In the genomic region with DNA sequence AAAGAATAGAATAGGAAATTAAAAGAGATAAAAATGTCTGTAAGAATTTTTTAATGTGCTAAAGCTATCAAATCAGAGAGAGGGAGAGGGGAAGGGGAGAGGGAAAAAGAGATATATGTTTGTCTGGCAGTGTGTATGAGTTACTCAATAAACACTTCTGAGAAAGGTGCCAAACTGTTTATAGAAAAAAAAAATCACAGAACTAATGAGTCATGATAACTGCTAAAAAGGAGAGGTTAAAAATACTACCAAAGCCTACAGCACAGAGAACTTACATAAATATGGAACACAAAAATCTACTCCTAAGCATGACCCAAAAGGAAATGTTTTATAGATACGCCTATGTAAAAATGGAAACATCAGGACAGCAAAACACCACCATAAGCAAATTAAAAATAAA, we compare ENCODE assay signal across 14 cellular contexts. TPM values are rescaled to one million over a fixed set of nuclear protein-coding genes. Genes with fewer than 3 reads are reported as not detected.
DNase-seq lines count a peak whose midpoint lies in the region; ATAC-seq, FAIRE-seq and TF ChIP-seq lines count a peak whose summit lies in the region.
"Had no signal": no experiment of that assay in that cellular context is flagged by ENCODE, and none has a peak within 500 bp of the region (broad histone marks: within the 10 kb centered on the region; RNA-seq: fewer than 3 reads in every experiment).

No MANE protein-coding gene starts in this region.

- H3K14ac ChIP-seq in IMR-90 (replicated peaks; ENCODE audit: low read depth, low read length) (no peak overlapping the region), neuronal stem cell (ENCODE audit: low read length) (no peak overlapping the region)

- H3K9me3 Mint-ChIP-seq in naive thymus-derived CD8-positive, alpha-beta T cell: no peaks in the 10 kb centered on the region

- H3K36me3 Mint-ChIP-seq in naive thymus-derived CD8-positive, alpha-beta T cell: peaks cover 0 to 47% (median 9%) of the 10 kb centered on the region in 3 donors

- H4K5ac ChIP-seq in IMR-90 (ENCODE audit: low read depth, low read length): no peak overlapping the region

- TF ChIP-seq CTCF in IMR-90 (conservative IDR thresholded peaks at IDR 0.05; ENCODE audit: low read depth, low read length) (no peak), GM12878 (IDR thresholded peaks at IDR 0.05 in 2 of 3, conservative IDR thresholded peaks at IDR 0.05 in 1 of 3; ENCODE audit: control insufficient read depth in 2 of 3, extremely low read depth in 1 of 3, insufficient read depth in 1 of 3, low read depth in 3 of 3, low read length in 3 of 3) (no peak)

- H4K8ac ChIP-seq in IMR-90 (ENCODE audit: low read depth in 2 of 2, low read length in 2 of 2) (no peak overlapping the region), neuronal stem cell (ENCODE audit: low read depth, low read length) (no peak overlapping the region)

- FAIRE-seq in GM12878 (lab: Jason Lieb, UNC): no peak

- H3K9me1 ChIP-seq in IMR-90 (ENCODE audit: insufficient read depth, low read length): peaks cover 5% of the 10 kb centered on the region; the same call in 1 of the 2 replicates

- H3K4me1 Mint-ChIP-seq in naive thymus-derived CD8-positive, alpha-beta T cell: peaks cover 5 to 33% (median 13%) of the 10 kb centered on the region in 4 donors

- DNase-seq in EH (ENCODE audit: low read depth) (peak; percentile 9), IMR-90 (peak; percentile 7), GM12878 (ENCODE audit: low read depth, low spot score) (no peak), neuronal stem cell (ENCODE audit: low spot score) (no peak), RPMI8226 (no peak)
- DNase-seq in naive thymus-derived CD8-positive, alpha-beta T cell: no peak
- DNase-seq: activated CD4-positive, CD25-positive, alpha-beta regulatory T cell treated with anti-CD3 and anti-CD28 coated beads, Interleukin-2, amount 50 U/mL, for 72 hours; hippocampal formation; NCI-H2171 treated with DMSO at 0.1 percent for 48 hours; small intestine; substantia nigra had no signal

- H3K27me3 Mint-ChIP-seq in naive thymus-derived CD8-positive, alpha-beta T cell: no peaks in the 10 kb centered on the region

- peak overlapping the region in 6 of 10 donors; percentile 0 to 68 (median 42) for H3K27ac Mint-ChIP-seq in naive thymus-derived CD8-positive, alpha-beta T cell

- intact Hi-C loops in IMR-90 (cut with micrococcal nuclease) (no loop called here), GM12878 (cut with micrococcal nuclease; ENCODE audit: unreplicated experiment) (no loop called here)

- no peaks in the 10 kb centered on the region for H3K9me3 ChIP-seq in IMR-90 (ENCODE audit: control insufficient read depth, insufficient read depth, low read length)
- no peaks in the 10 kb centered on the region; the same call in 2 of the 3 replicates for H3K9me3 ChIP-seq in GM12878 (replicated peaks; ENCODE audit: control insufficient read depth, insufficient read depth, low read length)
- H3K9me3 ChIP-seq in neuronal stem cell (replicated peaks in 1 of 2; ENCODE audit: control insufficient read depth in 2 of 2, insufficient read depth in 1 of 2, low read depth in 1 of 2, low read length in 2 of 2): peaks cover 0 to 5% of the 10 kb centered on the region in 2 donors
- H3K9me3 ChIP-seq: HAP-1 had no signal

- dilution Hi-C loops in IMR-90 (cut with HindIII; ENCODE audit: low sequenced_read_pairs, unreplicated experiment): no loop called here

- SMC1A ChIA-PET in GM12878 (lab: Charles Lee; ENCODE audit: uncharacterized antibody, unreplicated experiment): interaction anchor here (0.7 to 1.6 kb wide), 3 partner anchors 38 to 215 kb away, joined by 3 to 6 read pairs (median 5); a partner anchor contains a TSS

- H2BK15ac ChIP-seq in IMR-90 (ENCODE audit: low read depth, low read length) (no peak overlapping the region), neuronal stem cell (ENCODE audit: low read length) (no peak overlapping the region)

- no peak overlapping the region for H3K4me3 Mint-ChIP-seq in naive thymus-derived CD8-positive, alpha-beta T cell

- TF ChIP-seq RAD21 in IMR-90 (IDR thresholded peaks at IDR 0.05; ENCODE audit: low read length): no peak
- TF ChIP-seq RAD21 in GM12878 (IDR thresholded peaks at IDR 0.05; ENCODE audit: insufficient read depth, low read depth, low read length): no peak

- H2BK5ac ChIP-seq in IMR-90 (ENCODE audit: low read depth, low read length, poor library complexity, severe bottlenecking) (no peak overlapping the region), neuronal stem cell (ENCODE audit: low read length) (no peak overlapping the region)

- H3K4me2 ChIP-seq in IMR-90 (ENCODE audit: low read depth, low read length) (no peak overlapping the region), GM12878 (ENCODE audit: control insufficient read depth, insufficient read depth) (no peak overlapping the region), neuronal stem cell (ENCODE audit: insufficient read depth, low read length, poor library complexity, severe bottlenecking) (no peak overlapping the region)

- H4K20me1 ChIP-seq in IMR-90 (ENCODE audit: insufficient read depth, low read length) (no peaks in the 10 kb centered on the region; the same call in 1 of the 2 replicates), GM12878 (ENCODE audit: control insufficient read depth, insufficient read depth) (no peaks in the 10 kb centered on the region)

- H3K18ac ChIP-seq in IMR-90 (ENCODE audit: low read depth, low read length) (no peak overlapping the region), neuronal stem cell (ENCODE audit: low read length) (no peak overlapping the region)

- no peak overlapping the region for H2BK20ac ChIP-seq in IMR-90 (ENCODE audit: low read depth, low read length)

- H2AFZ ChIP-seq in IMR-90 (replicated peaks; ENCODE audit: low read length, poor library complexity) (no peak overlapping the region), GM12878 (ENCODE audit: control insufficient read depth, low read depth, low read length) (no peak overlapping the region), neuronal stem cell (ENCODE audit: low read length) (no peak overlapping the region)

- H3K23ac ChIP-seq in IMR-90 (ENCODE audit: low read depth, low read length) (no peak overlapping the region), neuronal stem cell (ENCODE audit: low read depth, low read length, poor library complexity) (no peak overlapping the region)

- H2AK5ac ChIP-seq in IMR-90 (ENCODE audit: low read depth, low read length) (no peak overlapping the region), neuronal stem cell (ENCODE audit: low read depth, low read length) (no peak overlapping the region)

- H3K4ac ChIP-seq in IMR-90 (ENCODE audit: low read depth, low read length) (no peak overlapping the region), neuronal stem cell (ENCODE audit: low read length) (no peak overlapping the region)

- H2BK12ac ChIP-seq in neuronal stem cell (ENCODE audit: low read length): no peak overlapping the region

- H3K27ac ChIP-seq in IMR-90 (ENCODE audit: insufficient read depth, low read length) (no peak overlapping the region), GM12878 (ENCODE audit: control insufficient read depth, insufficient read depth) (no peak overlapping the region), neuronal stem cell (replicated peaks; ENCODE audit: low read length) (no peak overlapping the region)
- H3K27ac ChIP-seq: cardiac muscle cell had no signal

- no peak overlapping the region for H2AK9ac ChIP-seq in IMR-90 (replicated peaks; ENCODE audit: low read depth, low read length, poor library complexity)

- H3K4me3 ChIP-seq in IMR-90 (ENCODE audit: insufficient read depth, low read depth, low read length) (no peak overlapping the region), GM12878 (no peak overlapping the region), neuronal stem cell (ENCODE audit: low read length in 2 of 2) (no peak overlapping the region)
- H3K4me3 ChIP-seq: cardiac muscle cell, HAP-1 had no signal

- no peak overlapping the region for H3K9ac ChIP-seq in IMR-90 (ENCODE audit: low read depth, low read length)
- no peak overlapping the region for H3K9ac ChIP-seq in GM12878 (ENCODE audit: control insufficient read depth, insufficient read depth, low read length)
- H3K9ac ChIP-seq in neuronal stem cell (ENCODE audit: low read depth, low read length, poor library complexity): no peak overlapping the region

- H3K36me3 ChIP-seq in IMR-90 (ENCODE audit: control insufficient read depth, insufficient read depth, low read length) (peaks cover 4% of the 10 kb centered on the region), GM12878 (ENCODE audit: control insufficient read depth in 2 of 2, insufficient read depth in 2 of 2, low read length in 1 of 2) (no peaks in the 10 kb centered on the region), neuronal stem cell (replicated peaks in 1 of 2; ENCODE audit: control insufficient read depth in 2 of 2, insufficient read depth in 2 of 2, low read length in 2 of 2) (peaks cover 0 to 18% of the 10 kb centered on the region in 2 donors)
- H3K36me3 ChIP-seq: cardiac muscle cell, HAP-1 had no signal

- H3K27me3 ChIP-seq in IMR-90 (ENCODE audit: control insufficient read depth, insufficient read depth, low read length): no peaks in the 10 kb centered on the region
- H3K27me3 ChIP-seq in GM12878 (replicated peaks in 1 of 2; ENCODE audit: control insufficient read depth in 2 of 2, insufficient read depth in 2 of 2, low read length in 1 of 2): no peaks in the 10 kb centered on the region
- no peaks in the 10 kb centered on the region for H3K27me3 ChIP-seq in neuronal stem cell (ENCODE audit: control insufficient read depth in 3 of 3, insufficient read depth in 3 of 3, low read depth in 1 of 3, low read length in 3 of 3)
- H3K27me3 ChIP-seq: cardiac muscle cell had no signal

- TF ChIP-seq EP300 in GM12878 (IDR thresholded peaks at IDR 0.05; ENCODE audit: borderline replicate concordance in 1 of 2, control insufficient read depth in 1 of 2, low read depth in 2 of 2, low read length in 2 of 2): no peak

- in situ Hi-C loops in IMR-90 (cut with MboI; ENCODE audit: low sequenced_read_pairs) (no loop called here), GM12878 (cut with MboI) (no loop called here)

- POLR2A ChIA-PET in IMR-90 (lab: Charles Lee; ENCODE audit: unreplicated experiment) (interaction anchor here (0.6 kb wide), 1 partner anchor 164 kb away, joined by 3 read pairs; a partner anchor contains a TSS), GM12878 (lab: Charles Lee) (no interaction called here)
- POLR2A ChIA-PET in naive thymus-derived CD8-positive, alpha-beta T cell (lab: Charles Lee): no interaction called here

- H4K91ac ChIP-seq in IMR-90 (ENCODE audit: insufficient read depth, low read depth, low read length) (no peak overlapping the region), neuronal stem cell (ENCODE audit: low read depth, low read length, poor library complexity) (no peak overlapping the region)

- WGBS in IMR-90 (ENCODE audit: extremely low coverage in 2 of 2, insufficient read length in 1 of 2), 2 experiments: no CpG with 5 or more reads among the region's 1 CpG
- 100% methylated on average over 1 of the region's 1 CpG for WGBS in GM12878 (ENCODE audit: insufficient coverage, insufficient replicate concordance, low lambda C conversion rate, missing lambda C conversion rate)
- WGBS in neuronal stem cell (ENCODE audit: extremely low coverage in 2 of 2, insufficient read length in 2 of 2, insufficient replicate concordance in 1 of 2), 2 donors: no CpG with 5 or more reads among the region's 1 CpG

- RAD21 ChIA-PET in GM12878 (lab: Charles Lee; ENCODE audit: unreplicated experiment): interaction anchor here (1.4 kb wide), 1 partner anchor 215 kb away, joined by 3 read pairs; no protein-coding TSS in a partner anchor

- H3K56ac ChIP-seq in IMR-90 (ENCODE audit: extremely low read depth, insufficient read depth, low read length): no peak overlapping the region

- ATAC-seq in IMR-90 (ENCODE audit: low read depth) (no peak), GM12878 (peak; percentile 37; the same call in 1 of the 3 replicates), HG02798 (IDR thresholded peaks at IDR 0.05; ENCODE audit: poor library complexity, unreplicated experiment) (no peak)
- ATAC-seq in naive thymus-derived CD8-positive, alpha-beta T cell: no peak

- no peak overlapping the region for H2BK120ac ChIP-seq in IMR-90 (ENCODE audit: low read depth, low read length)
- no peak overlapping the region for H2BK120ac ChIP-seq in neuronal stem cell (ENCODE audit: low read depth, low read length)

- TF ChIP-seq POLR2A in IMR-90 (IDR thresholded peaks at IDR 0.05; ENCODE audit: low read depth, low read length): no peak
- TF ChIP-seq POLR2A in GM12878 (IDR thresholded peaks at IDR 0.05; ENCODE audit: low read depth, low read length): no peak

- peaks cover 3% of the 10 kb centered on the region for H3K4me1 ChIP-seq in IMR-90 (ENCODE audit: control insufficient read depth, insufficient read depth, low read length)
- H3K4me1 ChIP-seq in GM12878 (ENCODE audit: control insufficient read depth, insufficient read depth, low read length): no peaks in the 10 kb centered on the region
- no peaks in the 10 kb centered on the region for H3K4me1 ChIP-seq in neuronal stem cell (ENCODE audit: control insufficient read depth in 2 of 2, insufficient read depth in 1 of 2, low read depth in 1 of 2, low read length in 2 of 2)

- H3K79me1 ChIP-seq in IMR-90 (ENCODE audit: low read depth in 1 of 2, low read length in 2 of 2): peaks cover 6 to 25% of the 10 kb centered on the region in 2 experiments; a peak in 3 of 4 replicates
- no peaks in the 10 kb centered on the region for H3K79me1 ChIP-seq in neuronal stem cell (ENCODE audit: low read depth, low read length)

- BruUV-seq in IMR-90 (replicated peaks; lab: Mats Ljungman, UMichigan): no TSS peak
- BruUV-seq in GM12878 (replicated peaks; lab: Mats Ljungman, UMichigan): no TSS peak

- no peaks in the 10 kb centered on the region; the same call in 1 of the 2 replicates for H3K79me2 ChIP-seq in GM12878 (ENCODE audit: control insufficient read depth, insufficient read depth, low read length)

- CTCF ChIA-PET in IMR-90 (lab: Yijun Ruan, JAX): no interaction called here
- CTCF ChIA-PET in GM12878 (lab: Yijun Ruan, JAX): interaction anchor here (0.8 to 1.0 kb wide), 2 partner anchors 10 to 47 kb away, joined by 3 read pairs; no protein-coding TSS in a partner anchor

RNA-seq across cellular contexts. Expression of a gene that starts 45.4 kb away (rescaled TPM):
- total RNA-seq in IMR-90 (2012; rRNA removed): 60.0 and 128 TPM in 2 replicates
- 124 and 153 TPM in 2 replicates for polyA plus RNA-seq in IMR-90 (2012; rRNA removed)
- polyA plus RNA-seq in IMR-90 (2012; cell fraction: cytosol; rRNA removed): 22.7 and 43.6 TPM in 2 replicates
- polyA plus RNA-seq in IMR-90 (2012; cell fraction: nucleus; rRNA removed; ENCODE audit: low replicate concordance): 3.4 and 38.6 TPM in 2 replicates
- total RNA-seq in GM12878 (2013; cell fraction: nucleolus; rRNA removed): 44.9 and 51.4 TPM in 2 replicates
- total RNA-seq in GM12878 (2014; rRNA removed): 98.7 and 122 TPM in 2 replicates
- 109 TPM in 2 replicates for total RNA-seq in GM12878 (2014; rRNA removed; fragmentation: Illumina TruSeq; extraction: Trizol)
- 130 and 131 TPM in 2 replicates for total RNA-seq in GM12878 (2021)
- polyA plus RNA-seq in GM12878 (2011; ENCODE audit: low read depth): 98.5 TPM
- 167 and 276 TPM in 2 replicates for polyA plus RNA-seq in GM12878 (2011; rRNA removed)
- 54.4 and 58.1 TPM in 2 replicates for polyA plus RNA-seq in GM12878 (2011; cell fraction: cytosol; rRNA removed)
- 44.5 and 50.2 TPM in 2 replicates for polyA plus RNA-seq in GM12878 (2011; cell fraction: nucleus; rRNA removed)
- 118 and 136 TPM in 2 replicates for polyA plus RNA-seq in GM12878 (2012)
- polyA plus RNA-seq in GM12878 (2014; fragmentation: Illumina TruSeq; extraction: Trizol): 208 and 273 TPM in 2 replicates
- 100 to 1,000 TPM; 226 to 254 TPM for polyA plus RNA-seq in GM12878 (2014; fragmentation: Nextera tagmentation; extraction: Ambion mirVana)
- polyA plus RNA-seq in GM12878 (2014; rRNA removed): 98.5 and 114 TPM in 2 replicates
- polyA plus RNA-seq in GM12878 (2016; fragmentation: Nextera tagmentation; extraction: Ambion mirVana): 100 to 1,000 TPM; 177 to 179 TPM
- 46.8 and 56.5 TPM in 2 replicates for polyA minus RNA-seq in GM12878 (2011; rRNA and poly(A)+ RNA removed)
- 19.8 and 21.8 TPM in 2 replicates for polyA minus RNA-seq in GM12878 (2011; cell fraction: cytosol; rRNA and poly(A)+ RNA removed)
- polyA minus RNA-seq in GM12878 (2011; cell fraction: nucleus; rRNA and poly(A)+ RNA removed): 14.6 and 23.0 TPM in 2 replicates
- total RNA-seq in naive thymus-derived CD8-positive, alpha-beta T cell: 100 to 1,000 TPM; 157 to 166 TPM
- polyA plus RNA-seq in naive thymus-derived CD8-positive, alpha-beta T cell: 100 to 1,000 TPM; 289 to 369 (median 328) TPM
- polyA plus RNA-seq in neuronal stem cell (2013, experiment 1 of 2): 111 TPM
- polyA plus RNA-seq in neuronal stem cell (2013, experiment 2 of 2): 112 TPM

RNA-seq across cellular contexts. Expression of a gene that starts 46.0 kb away (rescaled TPM):
- total RNA-seq in IMR-90 (2012; rRNA removed) (13.1 and 20.6 TPM in 2 replicates), GM12878 (2014; rRNA removed) (17.1 and 22.0 TPM in 2 replicates), GM12878 (2014; rRNA removed; fragmentation: Illumina TruSeq; extraction: Trizol) (20.1 and 21.8 TPM in 2 replicates), GM12878 (2021) (30.8 and 31.6 TPM in 2 replicates)
- polyA plus RNA-seq in IMR-90 (2012; rRNA removed) (6.4 and 7.8 TPM in 2 replicates), GM12878 (2011; rRNA removed) (20.4 and 32.1 TPM in 2 replicates), GM12878 (2014; fragmentation: Illumina TruSeq; extraction: Trizol) (21.9 and 26.2 TPM in 2 replicates), GM12878 (2014; fragmentation: Nextera tagmentation; extraction: Ambion mirVana) (1 to 10 TPM; 5.4 to 7.3 TPM), GM12878 (2014; rRNA removed) (15.2 TPM in 2 replicates), GM12878 (2016; fragmentation: Nextera tagmentation; extraction: Ambion mirVana) (10 to 100 TPM; 15.2 to 21.4 TPM)
- 2.6 and 5.0 TPM in 2 replicates for polyA plus RNA-seq in IMR-90 (2012; cell fraction: cytosol; rRNA removed)
- polyA plus RNA-seq in IMR-90 (2012; cell fraction: nucleus; rRNA removed; ENCODE audit: low replicate concordance): 0.64 and 2.8 TPM in 2 replicates
- 31.7 and 32.2 TPM in 2 replicates for total RNA-seq in GM12878 (2013; cell fraction: nucleolus; rRNA removed)
- polyA plus RNA-seq in GM12878 (2011; ENCODE audit: low read depth): 9.8 TPM
- 6.4 and 7.6 TPM in 2 replicates for polyA plus RNA-seq in GM12878 (2011; cell fraction: cytosol; rRNA removed)
- 4.0 and 5.7 TPM in 2 replicates for polyA plus RNA-seq in GM12878 (2011; cell fraction: nucleus; rRNA removed)
- 16.8 and 22.7 TPM in 2 replicates for polyA plus RNA-seq in GM12878 (2012)
- 16.6 and 21.9 TPM in 2 replicates for polyA minus RNA-seq in GM12878 (2011; rRNA and poly(A)+ RNA removed)
- polyA minus RNA-seq in GM12878 (2011; cell fraction: cytosol; rRNA and poly(A)+ RNA removed): 10.0 and 15.8 TPM in 2 replicates
- 8.0 and 14.1 TPM in 2 replicates for polyA minus RNA-seq in GM12878 (2011; cell fraction: nucleus; rRNA and poly(A)+ RNA removed)
- total RNA-seq in naive thymus-derived CD8-positive, alpha-beta T cell: 10 to 100 TPM; 13.4 to 14.4 TPM
- 10 to 100 TPM in 1 of 3 donors, 1 to 10 TPM in 2; 7.1 to 10.6 (median 8.3) TPM for polyA plus RNA-seq in naive thymus-derived CD8-positive, alpha-beta T cell
- 23.8 TPM for polyA plus RNA-seq in neuronal stem cell (2013, experiment 1 of 2)
- 23.9 TPM for polyA plus RNA-seq in neuronal stem cell (2013, experiment 2 of 2)

Comparison
In these comparisons a context has a peak if more than half of its experiments do, and no peak if none do; other contexts are left out.
1. DNase-seq: peak in EH (single experiment) and IMR-90 (single experiment); none in GM12878 (single experiment), naive thymus-derived CD8-positive, alpha-beta T cell (0 of 10), neuronal stem cell (single experiment) and RPMI8226 (single experiment).